11 cellular contexts compared by ENCODE assay signal in the genomic region with DNA sequence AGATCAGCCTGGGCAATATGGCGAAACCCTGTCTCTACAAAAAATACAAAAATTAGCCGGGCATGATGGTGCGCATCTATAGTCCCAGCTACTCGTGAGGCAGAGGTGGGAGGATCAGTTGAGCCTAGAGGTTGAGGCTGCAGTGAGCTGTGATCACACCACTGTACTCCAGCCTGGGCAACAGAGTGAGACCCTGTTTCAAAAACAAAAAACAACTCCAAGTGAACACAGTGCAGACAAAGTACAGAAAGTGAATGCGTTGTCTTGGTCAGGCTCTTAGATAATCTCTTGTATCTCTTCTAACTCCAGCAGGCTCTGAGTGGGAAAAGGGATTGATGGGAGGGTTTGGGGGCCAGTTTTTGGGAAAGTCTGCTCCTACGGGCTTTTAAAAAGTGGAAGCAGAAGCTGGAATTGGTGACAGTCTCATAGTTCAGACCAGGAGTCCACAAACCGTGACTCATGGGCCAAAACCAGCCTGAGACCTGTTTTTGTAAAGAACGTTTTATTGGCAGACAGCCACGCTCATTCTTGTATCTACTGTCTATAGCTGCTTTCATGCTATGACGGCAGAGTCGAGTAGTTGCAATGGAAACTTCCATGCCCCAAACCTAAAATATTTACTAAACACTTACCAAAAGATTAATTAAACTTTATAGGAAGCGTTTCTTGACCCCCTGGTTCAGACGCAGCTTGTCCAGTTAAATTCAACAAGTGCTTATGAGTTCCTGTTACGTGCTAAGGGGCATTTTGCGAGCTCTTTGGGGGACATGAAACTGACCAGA. TPM values are rescaled to one million over a fixed set of nuclear protein-coding genes. Genes with fewer than 3 reads are reported as not detected.
A peak's percentile ranks its signal among the peaks of the same experiment; 100 is the strongest.
DNase-seq lines count a peak whose midpoint lies in the region; ATAC-seq and TF ChIP-seq lines count a peak whose summit lies in the region.
"Had no signal": no experiment of that assay in that cellular context is flagged by ENCODE, and none has a peak within 500 bp of the region (broad histone marks: within the 10 kb centered on the region; RNA-seq: fewer than 3 reads in every experiment).

No MANE protein-coding gene starts in this region.

- no peak for ATAC-seq in HG03342 (IDR thresholded peaks at IDR 0.05; ENCODE audit: unreplicated experiment)
- ATAC-seq in HG03442 (IDR thresholded peaks at IDR 0.05; ENCODE audit: unreplicated experiment), result no peak

- H3K36me3 ChIP-seq in SK-N-SH (replicated peaks in 1 of 2; ENCODE audit: control insufficient read depth in 1 of 2, insufficient read depth in 2 of 2, low read length in 1 of 2), result peaks cover 62 to 63% of the 10 kb centered on the region in 2 experiments
- H3K36me3 ChIP-seq in osteoblast (ENCODE audit: insufficient read depth, low read length), result peaks cover 77% of the 10 kb centered on the region
- H3K36me3 ChIP-seq in CD4-positive, alpha-beta memory T cell (ENCODE audit: insufficient read depth, low read length), result no peaks in the 10 kb centered on the region

- CTCF ChIA-PET in AG04450 (lab: Charles Lee), result interaction anchor here (1.1 to 6.6 kb wide), 3 partner anchors 16 to 85 kb away, joined by 3 to 52 read pairs (median 5); no protein-coding TSS in a partner anchor
- CTCF ChIA-PET in SK-N-SH (lab: Yijun Ruan, JAX), result interaction anchor here (1.2 to 1.8 kb wide), 3 partner anchors 8 to 18 kb away, joined by 4 to 8 read pairs (median 5); no protein-coding TSS in a partner anchor
- CTCF ChIA-PET in CD4-positive, alpha-beta memory T cell (lab: Charles Lee; ENCODE audit: partially characterized antibody), result interaction anchor here (1.4 kb wide), 1 partner anchor 306 kb away, joined by 3 read pairs; no protein-coding TSS in a partner anchor

- H3K27me3 Mint-ChIP-seq in CD4-positive, alpha-beta memory T cell, result no peaks in the 10 kb centered on the region

- no peak for TF ChIP-seq RAD21 in SK-N-SH (IDR thresholded peaks at IDR 0.05; ENCODE audit: low read length)

- peak overlapping the region; percentile 16; the same call in 1 of the 2 replicates for H3K9ac ChIP-seq in SK-N-SH
- H3K9ac ChIP-seq: BLaER1 treated with 17β-estradiol and CSF1 and Interleukin-3, amounts not matched to agents 10 nM and 100 nM had no signal

- intact Hi-C loops in CD4-positive, alpha-beta memory T cell (cut with micrococcal nuclease), result no loop called here

- TF ChIP-seq CTCF in AG04450 (IDR thresholded peaks at IDR 0.05; ENCODE audit: low read depth, low read length) (no peak), SK-N-SH (IDR thresholded peaks at IDR 0.05) (no peak), osteoblast (IDR thresholded peaks at IDR 0.05; ENCODE audit: extremely low read depth, low read depth, low read length) (no peak)

- H3K27me3 ChIP-seq in AG04450 (ENCODE audit: control insufficient read depth, insufficient read depth, low read length), result no peaks in the 10 kb centered on the region
- H3K27me3 ChIP-seq in SK-N-SH (ENCODE audit: insufficient read depth), result no peaks in the 10 kb centered on the region
- H3K27me3 ChIP-seq in osteoblast (ENCODE audit: insufficient read depth, low read length), result no peaks in the 10 kb centered on the region
- H3K27me3 ChIP-seq in CD4-positive, alpha-beta memory T cell (ENCODE audit: insufficient read depth, low read length), result no peaks in the 10 kb centered on the region
- H3K27me3 ChIP-seq: BLaER1 treated with 17β-estradiol and CSF1 and Interleukin-3, amounts not matched to agents 10 nM and 100 nM had no signal

- TF ChIP-seq EP300 in SK-N-SH (IDR thresholded peaks at IDR 0.05; ENCODE audit: borderline replicate concordance in 1 of 2, low read depth in 1 of 2, low read length in 1 of 2), result no peak

- peak; percentile 90 for DNase-seq in AG04450 (ENCODE audit: low read depth, low spot score)
- no peak for DNase-seq in SK-N-SH
- peak; percentile 92 for DNase-seq in fibroblast of peridontal ligament (ENCODE audit: extremely low read depth)
- DNase-seq in osteoblast (ENCODE audit: insufficient read length, low spot score, missing footprints), result peak; percentile 95
- DNase-seq in central memory CD4-positive, alpha-beta T cell, result no peak
- DNase-seq in CD4-positive, alpha-beta memory T cell, result no peak
- DNase-seq: activated CD4-positive, alpha-beta T cell treated with anti-CD3 and anti-CD28 coated beads for 1 hour; NCI-H510A had no signal

- WGBS in SK-N-SH (ENCODE audit: low lambda C conversion rate), result 58% methylated on average over 15 of the region's 15 CpGs

- no peak overlapping the region for H3K4me3 Mint-ChIP-seq in CD4-positive, alpha-beta memory T cell

- H3K9me3 Mint-ChIP-seq in CD4-positive, alpha-beta memory T cell, result peaks cover 0 to 2% (median 0%) of the 10 kb centered on the region in 8 donors

- H3K4me3 ChIP-seq in AG04450 (ENCODE audit: low read depth, low read length), result no peak overlapping the region
- H3K4me3 ChIP-seq in SK-N-SH (ENCODE audit: low read depth in 2 of 2, low read length in 1 of 2), result no peak overlapping the region
- H3K4me3 ChIP-seq in osteoblast (ENCODE audit: insufficient read depth, low read length), result no peak overlapping the region
- no peak overlapping the region for H3K4me3 ChIP-seq in CD4-positive, alpha-beta memory T cell (ENCODE audit: low read length in 2 of 2)
- H3K4me3 ChIP-seq: BLaER1 treated with 17β-estradiol and CSF1 and Interleukin-3, amounts not matched to agents 10 nM and 100 nM had no signal

- POLR2A ChIA-PET in AG04450 (lab: Yijun Ruan, JAX) (interaction anchor here (0.7 to 1.1 kb wide), 3 partner anchors 82 to 1199 kb away, joined by 3 to 8 read pairs (median 3); partner anchors contain the start of gene SMIM3), SK-N-SH (lab: Yijun Ruan, JAX) (no interaction called here)
- POLR2A ChIA-PET in CD4-positive, alpha-beta memory T cell (lab: Charles Lee; ENCODE audit: partially characterized antibody), result no interaction called here

- H3K4me1 Mint-ChIP-seq in CD4-positive, alpha-beta memory T cell, result no peaks in the 10 kb centered on the region

- H3K9me2 ChIP-seq in SK-N-SH, result no peaks in the 10 kb centered on the region

- H3K4me1 ChIP-seq in SK-N-SH (ENCODE audit: control insufficient read depth in 1 of 2, insufficient read depth in 2 of 2, low read depth in 1 of 2, low read length in 1 of 2), result peaks cover 4 to 21% of the 10 kb centered on the region in 2 experiments; a peak in 3 of 4 replicates
- peaks cover 37% of the 10 kb centered on the region for H3K4me1 ChIP-seq in osteoblast (ENCODE audit: insufficient read depth, low read length)
- no peaks in the 10 kb centered on the region for H3K4me1 ChIP-seq in CD4-positive, alpha-beta memory T cell (ENCODE audit: insufficient read depth, low read length)

- H3K36me3 Mint-ChIP-seq in CD4-positive, alpha-beta memory T cell, result peaks cover 0 to 9% of the 10 kb centered on the region in 2 donors

- H3K79me2 ChIP-seq in SK-N-SH (ENCODE audit: insufficient read depth), result no peaks in the 10 kb centered on the region
- H3K79me2 ChIP-seq in osteoblast (ENCODE audit: insufficient read depth, low read length), result peaks cover 39% of the 10 kb centered on the region

- H3K9me3 ChIP-seq in AG04450 (ENCODE audit: control insufficient read depth, insufficient read depth, low read length), result no peaks in the 10 kb centered on the region; the same call in 1 of the 2 replicates
- no peaks in the 10 kb centered on the region for H3K9me3 ChIP-seq in SK-N-SH
- no peaks in the 10 kb centered on the region for H3K9me3 ChIP-seq in osteoblast (ENCODE audit: low read depth, low read length)
- no peaks in the 10 kb centered on the region for H3K9me3 ChIP-seq in CD4-positive, alpha-beta memory T cell (ENCODE audit: control insufficient read depth in 1 of 2, low read length in 2 of 2)

- peaks cover 29% of the 10 kb centered on the region for H3F3A ChIP-seq in SK-N-SH (replicated peaks; ENCODE audit: insufficient read depth)

- H3K4me2 ChIP-seq in SK-N-SH (peak overlapping the region; percentile 75), osteoblast (ENCODE audit: insufficient read depth, low read length) (peak overlapping the region; percentile 43)

- H3K27ac Mint-ChIP-seq in CD4-positive, alpha-beta memory T cell, result no peak overlapping the region

- H4K20me1 ChIP-seq in SK-N-SH (ENCODE audit: insufficient read depth) (no peaks in the 10 kb centered on the region), osteoblast (ENCODE audit: insufficient read depth, low read length) (peaks cover 19% of the 10 kb centered on the region)

- H3K27ac ChIP-seq in AG04450 (ENCODE audit: low read depth, low read length), result peak overlapping the region; percentile 90
- peak overlapping the region; percentile 53 to 87 for H3K27ac ChIP-seq in SK-N-SH (ENCODE audit: low read depth in 2 of 2, low read length in 1 of 2)
- H3K27ac ChIP-seq in osteoblast (ENCODE audit: low read depth, low read length), result peak overlapping the region; percentile 97
- no peak overlapping the region for H3K27ac ChIP-seq in CD4-positive, alpha-beta memory T cell (ENCODE audit: low read depth, low read length)

- H2AFZ ChIP-seq in SK-N-SH (ENCODE audit: low read depth) (no peak overlapping the region), osteoblast (ENCODE audit: low read length) (no peak overlapping the region)

TF ChIP-seq in SK-N-SH, 30 proteins besides CTCF, POLR2A, EP300 and RAD21 (continues in another document):
- TF ChIP-seq MEF2A (IDR thresholded peaks at IDR 0.05; ENCODE audit: borderline replicate concordance, low read depth), result no peak
- TF ChIP-seq TAF1 (IDR thresholded peaks at IDR 0.05; ENCODE audit: borderline replicate concordance, low read depth, low read length), result no peak
- TF ChIP-seq FOSL2 (IDR thresholded peaks at IDR 0.05; ENCODE audit: borderline replicate concordance, low read depth), result peak; percentile 75; the same call in 1 of the 2 replicates
- peak; percentile 12; the same call in 1 of the 2 replicates for TF ChIP-seq PBX3 (IDR thresholded peaks at IDR 0.05)
- TF ChIP-seq JUND (IDR thresholded peaks at IDR 0.05), result peak; percentile 58; the same call in 1 of the 2 replicates
- TF ChIP-seq EZH2phosphoT487 (IDR thresholded peaks at IDR 0.05; ENCODE audit: borderline replicate concordance, low read depth), result no peak
- peak; percentile 64 for TF ChIP-seq TCF12 (IDR thresholded peaks at IDR 0.05)

RNA-seq across cellular contexts. Expression of gene NDST1, which starts 32.9 kb away (rescaled TPM):
- 52.2 and 63.2 TPM in 2 replicates for polyA plus RNA-seq in AG04450 (2011; rRNA removed)
- polyA minus RNA-seq in AG04450 (2011; rRNA and poly(A)+ RNA removed), result 69.4 and 93.7 TPM in 2 replicates
- polyA plus RNA-seq in SK-N-SH (2012; rRNA removed), result 29.2 and 33.8 TPM in 2 replicates
- 13.8 and 22.5 TPM in 2 replicates for polyA plus RNA-seq in SK-N-SH (2012; cell fraction: cytosol; rRNA removed)
- polyA plus RNA-seq in SK-N-SH (2012; cell fraction: nucleus; rRNA removed), result 32.7 and 39.0 TPM in 2 replicates
- 89.9 and 104 TPM in 2 replicates for total RNA-seq in osteoblast
- under 1 TPM; 0.35 to 0.64 TPM for total RNA-seq in CD4-positive, alpha-beta memory T cell
- under 1 TPM in 1 of 2 donors, not detected in 1; 0.29 TPM for polyA plus RNA-seq in CD4-positive, alpha-beta memory T cell

Comparison
In these comparisons a context has a peak if more than half of its experiments do, and no peak if none do; other contexts are left out.
1. DNase-seq: peak in AG04450 (single experiment), fibroblast of peridontal ligament (single experiment) and osteoblast (single experiment); none in SK-N-SH (single experiment), central memory CD4-positive, alpha-beta T cell (single experiment) and CD4-positive, alpha-beta memory T cell (0 of 5).
2. RNA of gene NDST1, which starts 32.9 kb away (polyA plus RNA-seq): 52.2 to 63.2 TPM in AG04450 and 13.8 to 39.0 TPM in SK-N-SH; 0.29 TPM in CD4-positive, alpha-beta memory T cell; every median in the first group is over 10 times any median in the second.